Comparison of ENCODE assay signal across 8 cellular contexts in the genomic region with DNA sequence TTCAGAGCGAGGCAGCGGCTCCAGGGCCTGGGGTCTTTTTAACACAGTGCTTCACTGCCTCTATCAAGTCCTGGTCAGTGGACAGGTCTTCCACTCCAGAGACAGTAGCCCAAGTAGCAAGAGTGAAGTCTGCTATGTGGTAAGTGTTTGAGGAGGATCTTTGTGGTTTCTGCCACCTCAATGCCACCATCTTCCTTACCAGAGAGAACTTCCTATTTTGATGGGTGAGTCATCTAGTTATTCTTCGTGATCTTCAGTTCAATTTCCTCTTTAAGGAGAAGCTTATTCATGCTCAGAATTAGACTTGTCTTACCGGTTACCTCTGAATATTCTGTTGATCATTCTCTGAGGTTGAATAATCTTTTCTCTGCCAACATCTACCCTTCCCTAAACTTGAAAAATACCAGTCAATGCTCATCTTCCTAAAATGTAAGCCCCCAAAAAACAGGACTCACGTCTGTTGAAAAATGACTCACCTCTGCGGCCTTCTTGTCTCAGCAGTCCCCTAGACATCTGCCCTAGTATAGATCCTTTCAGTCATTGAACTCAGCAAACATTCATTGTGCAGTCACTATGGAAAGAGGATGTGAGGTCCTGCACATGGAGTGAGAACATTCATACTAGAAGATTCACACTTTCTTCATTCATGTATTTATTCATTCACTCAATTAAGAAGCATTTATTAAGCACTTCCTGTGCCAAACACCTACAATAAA. TPM values are rescaled to one million over a fixed set of nuclear protein-coding genes. Genes with fewer than 3 reads are reported as not detected.
DNase-seq lines count a peak whose midpoint lies in the region; ATAC-seq and TF ChIP-seq lines count a peak whose summit lies in the region.

No MANE protein-coding gene starts in this region.

- peak overlapping the region; percentile 52 for H3K4me3 ChIP-seq in Loucy (ENCODE audit: low read length, poor library complexity, severe bottlenecking)

- 0 out of 2 replicates have a peak, but pooled peaks cover 3% of the 10 kb centered on the region for H3F3A ChIP-seq in Loucy (ENCODE audit: low read depth)

- H3K9ac ChIP-seq in Loucy (ENCODE audit: low read depth, low read length, poor library complexity, severe bottlenecking) = peak overlapping the region; percentile 11

- DNase-seq in activated naive CD4-positive, alpha-beta T cell treated with Interleukin-2 at 50 U/mL for 16 hours = peak; percentile 35
- DNase-seq in activated naive CD4-positive, alpha-beta T cell (lab: John Stamatoyannopoulos, UW) = no peak
- DNase-seq in activated T-helper 1 cell treated with Interleukin-2 at 50 U/mL for 16 hours (ENCODE audit: low read depth) = peak; percentile 2
- DNase-seq in mucosa of gallbladder (ENCODE audit: low spot score) = peak; percentile 25
- DNase-seq in NCI-H526 treated with DMSO at 0.1 percent for 48 hours (lab: John Stamatoyannopoulos, UW) = no peak
- no peak for DNase-seq in cerebellum (ENCODE audit: low spot score)

- no peaks in the 10 kb centered on the region for H4K20me1 ChIP-seq in Loucy (ENCODE audit: insufficient read depth, low read length, poor library complexity, severe bottlenecking)

- ATAC-seq in HG03565 (IDR thresholded peaks at IDR 0.05; ENCODE audit: unreplicated experiment) = no peak

- H3K27me3 ChIP-seq in Loucy (ENCODE audit: insufficient read depth, low read length, poor library complexity, severe bottlenecking) = no peaks in the 10 kb centered on the region

- H3K36me3 ChIP-seq in Loucy (ENCODE audit: insufficient read depth, low read length) = no peaks in the 10 kb centered on the region

- no peaks in the 10 kb centered on the region for H3K9me3 ChIP-seq in Loucy (ENCODE audit: insufficient read depth, low read depth, low read length)

- no peaks in the 10 kb centered on the region for H3K9me2 ChIP-seq in Loucy (replicated peaks; ENCODE audit: low read depth, low read length)

- H2AFZ ChIP-seq in Loucy (ENCODE audit: low read length) = peak overlapping the region; percentile 48

- H3K79me2 ChIP-seq in Loucy (ENCODE audit: insufficient read depth, low read length) = no peaks in the 10 kb centered on the region

- H3K4me1 ChIP-seq in Loucy (ENCODE audit: insufficient read depth, low read length, poor library complexity, severe bottlenecking) = peaks cover 40% of the 10 kb centered on the region

- H3K4me2 ChIP-seq in Loucy (ENCODE audit: low read depth, low read length, poor library complexity, severe bottlenecking) = peak overlapping the region; percentile 74

- TF ChIP-seq CTCF in Loucy (conservative IDR thresholded peaks at IDR 0.05; ENCODE audit: low read length) = no peak

RNA-seq across cellular contexts. Expression of a gene that starts 32.2 kb away (rescaled TPM):
- total RNA-seq in mucosa of gallbladder (79.4 TPM), cerebellum (6.6 TPM)

Comparison
In these comparisons a context has a peak if more than half of its experiments do, and no peak if none do; other contexts are left out.
1. DNase-seq: peak in activated naive CD4-positive, alpha-beta T cell treated with Interleukin-2 at 50 U/mL for 16 hours (single experiment), activated T-helper 1 cell treated with Interleukin-2 at 50 U/mL for 16 hours (single experiment) and mucosa of gallbladder (single experiment); none in activated naive CD4-positive, alpha-beta T cell (0 of 4), NCI-H526 treated with DMSO at 0.1 percent for 48 hours (single experiment) and cerebellum (single experiment).
2. RNA of a gene that starts 32.2 kb away (total RNA-seq): 79.4 TPM in mucosa of gallbladder (single experiment); 6.6 TPM in cerebellum (single experiment); every median in the first group is over 10 times any median in the second.